In genomic region chr1:8862528-8862927, GRCh38 we compare ENCODE assay signal across 1 cellular context.
A peak's percentile ranks its signal among the peaks of the same experiment; 100 is the strongest.
TF ChIP-seq lines count a peak whose summit lies in the region.

No MANE protein-coding gene starts in this region.

TF ChIP-seq in HEK293, 187 proteins besides CTCF, POLR2A, EP300 and RAD21 (continued from another document):
- TF ChIP-seq AEBP2 (tag by site-specific recombination; IDR thresholded peaks at IDR 0.05; ENCODE audit: borderline replicate concordance) = no peak
- peak; percentile 35; the same call in 1 of the 2 replicates for TF ChIP-seq ZNF600 (tag by site-specific recombination; IDR thresholded peaks at IDR 0.05)
- TF ChIP-seq ZNF214 (tag by site-specific recombination; IDR thresholded peaks at IDR 0.05; ENCODE audit: borderline replicate concordance) = no peak
- no peak for TF ChIP-seq WT1 (tag by site-specific recombination; IDR thresholded peaks at IDR 0.05)
- TF ChIP-seq ZNF350 (tag by site-specific recombination; IDR thresholded peaks at IDR 0.05) = no peak
- TF ChIP-seq ZNF544 (tag by site-specific recombination; IDR thresholded peaks at IDR 0.05) = no peak
- TF ChIP-seq OSR2 (tag by site-specific recombination; IDR thresholded peaks at IDR 0.05) = no peak
- TF ChIP-seq ZSCAN5A (tag by site-specific recombination; IDR thresholded peaks at IDR 0.05) = no peak
- no peak for TF ChIP-seq ZNF585B (tag by site-specific recombination; IDR thresholded peaks at IDR 0.05)
- TF ChIP-seq ZNF629 (tag by site-specific recombination; IDR thresholded peaks at IDR 0.05) = no peak
- no peak for TF ChIP-seq ZNF48 (tag by site-specific recombination; IDR thresholded peaks at IDR 0.05)
- TF ChIP-seq ZNF707 (tag by site-specific recombination; IDR thresholded peaks at IDR 0.05) = no peak
- TF ChIP-seq ZNF394 (tag by site-specific recombination; IDR thresholded peaks at IDR 0.05; ENCODE audit: borderline replicate concordance) = no peak
- no peak for TF ChIP-seq ZNF645 (tag by site-specific recombination; IDR thresholded peaks at IDR 0.05)
- TF ChIP-seq ZNF354C (tag by site-specific recombination; IDR thresholded peaks at IDR 0.05; ENCODE audit: borderline replicate concordance, low read depth) = no peak
- TF ChIP-seq ZBTB26 (tag by site-specific recombination; optimal IDR thresholded peaks at IDR 0.05) = no peak
- TF ChIP-seq ZNF660 (tag by site-specific recombination; IDR thresholded peaks at IDR 0.05) = 0 out of 2 replicates have a peak, but pooled peaks have one; percentile 17
